Comparison of ENCODE assay signal across 1 cellular context in genomic region chr4:121360496-121360895, GRCh38.
TF ChIP-seq lines count a peak whose summit lies in the region.

No MANE protein-coding gene starts in this region.

TF ChIP-seq in endothelial cell of umbilical vein, 7 proteins besides CTCF, POLR2A, EP300 and RAD21 (continued from another document):
- TF ChIP-seq MAX (IDR thresholded peaks at IDR 0.05; ENCODE audit: insufficient read depth, insufficient read length) = no peak
TF ChIP-seq in endothelial cell of umbilical vein: peak in this region for 1.
